Comparison of ENCODE assay signal across 13 cellular contexts in genomic region chrX:44828008-44828605, GRCh38. TPM values are rescaled to one million over a fixed set of nuclear protein-coding genes. Genes with fewer than 3 reads are reported as not detected.
DNase-seq lines count a peak whose midpoint lies in the region; ATAC-seq, FAIRE-seq and TF ChIP-seq lines count a peak whose summit lies in the region.
"Had no signal": no experiment of that assay in that cellular context is flagged by ENCODE, and none has a peak within 500 bp of the region (broad histone marks: within the 10 kb centered on the region; RNA-seq: fewer than 3 reads in every experiment).

No MANE protein-coding gene starts in this region.

- no peak for TF ChIP-seq RAD21 in A549 (conservative IDR thresholded peaks at IDR 0.05 in 1 of 2, IDR thresholded peaks at IDR 0.05 in 1 of 2)
- TF ChIP-seq RAD21 in SK-N-SH (IDR thresholded peaks at IDR 0.05; ENCODE audit: low read length), result no peak

- no peaks in the 10 kb centered on the region for H3K27me3 Mint-ChIP-seq in glutamatergic neuron (ENCODE audit: unreplicated experiment)
- H3K27me3 Mint-ChIP-seq: stimulated activated naive CD8-positive, alpha-beta T cell treated with anti-CD3 and anti-CD28 coated beads, Interleukin-15, amount 100 ng/mL, for 72 hours had no signal

- H3K9me3 ChIP-seq in A549 (no peaks in the 10 kb centered on the region), SK-N-SH (no peaks in the 10 kb centered on the region)

- POLR2A ChIA-PET in A549 (lab: Yijun Ruan, JAX), result no interaction called here
- POLR2A ChIA-PET in SK-N-SH (lab: Yijun Ruan, JAX), result no interaction called here

- H3F3A ChIP-seq in SK-N-SH (replicated peaks; ENCODE audit: insufficient read depth), result peaks cover 7% of the 10 kb centered on the region

- FAIRE-seq in A549 (lab: Jason Lieb, UNC), result peak; percentile 77

- H2AFZ ChIP-seq in SK-N-SH (ENCODE audit: low read depth), result no peak overlapping the region

- WGBS in A549 (ENCODE audit: missing lambda C conversion rate), result 24% methylated on average over 4 of the region's 4 CpGs
- WGBS in SK-N-SH (ENCODE audit: low lambda C conversion rate), result 18% methylated on average over 4 of the region's 4 CpGs

- peaks cover 23% of the 10 kb centered on the region for H3K4me1 ChIP-seq in A549
- no peaks in the 10 kb centered on the region; a peak in 1 of 4 replicates for H3K4me1 ChIP-seq in SK-N-SH (ENCODE audit: control insufficient read depth in 1 of 2, insufficient read depth in 2 of 2, low read depth in 1 of 2, low read length in 1 of 2)

- TF ChIP-seq EP300 in A549 (IDR thresholded peaks at IDR 0.05) (no peak), SK-N-SH (IDR thresholded peaks at IDR 0.05; ENCODE audit: borderline replicate concordance in 1 of 2, low read depth in 1 of 2, low read length in 1 of 2) (peak in 1 of 2 experiments; percentile 48; a peak in 1 of 4 replicates)

- peaks cover 10% of the 10 kb centered on the region; the same call in 1 of the 2 replicates for H3K27me3 ChIP-seq in SK-N-SH (ENCODE audit: insufficient read depth)

- no peaks in the 10 kb centered on the region for H4K20me1 ChIP-seq in SK-N-SH (ENCODE audit: insufficient read depth)

- H3K27ac ChIP-seq in A549, result no peak overlapping the region; a peak in 1 of 6 replicates
- H3K27ac ChIP-seq in SK-N-SH (ENCODE audit: low read depth in 2 of 2, low read length in 1 of 2), result no peak overlapping the region
- H3K27ac ChIP-seq: VCaP had no signal

- H3K9me2 ChIP-seq in SK-N-SH, result no peaks in the 10 kb centered on the region

- TF ChIP-seq POLR2A in A549 (IDR thresholded peaks at IDR 0.05; ENCODE audit: low read length), result no peak

- TF ChIP-seq CTCF in A549 (IDR thresholded peaks at IDR 0.05) (no peak), SK-N-SH (IDR thresholded peaks at IDR 0.05) (no peak), fibroblast of mammary gland (conservative IDR thresholded peaks at IDR 0.05; ENCODE audit: control insufficient read depth, insufficient read depth, low read depth, low read length) (no peak), glutamatergic neuron (IDR thresholded peaks at IDR 0.05; ENCODE audit: partially characterized antibody, unreplicated experiment) (no peak)

- no peaks in the 10 kb centered on the region for H3K9me3 Mint-ChIP-seq in glutamatergic neuron (ENCODE audit: unreplicated experiment)
- H3K9me3 Mint-ChIP-seq: activated T-cell treated with anti-CD3 and anti-CD28 coated beads, Interleukin-2, amount 50 U/mL, for 72 hours; stimulated activated naive CD8-positive, alpha-beta T cell treated with anti-CD3 and anti-CD28 coated beads, Interleukin-15, amount 100 ng/mL, for 72 hours had no signal

- ATAC-seq in A549 (peak; percentile 92 to 93; a peak in 5 of 6 replicates), Right ventricle myocardium superior (ENCODE audit: poor library complexity) (no peak)
- ATAC-seq: activated T-cell treated with anti-CD3 and anti-CD28 coated beads, Interleukin-2, amount 50 U/mL, for 72 hours; stimulated activated naive CD8-positive, alpha-beta T cell treated with anti-CD3 and anti-CD28 coated beads, Interleukin-15, amount 100 ng/mL, for 72 hours had no signal

- H3K36me3 ChIP-seq in SK-N-SH (replicated peaks in 1 of 2; ENCODE audit: control insufficient read depth in 1 of 2, insufficient read depth in 2 of 2, low read length in 1 of 2), result no peaks in the 10 kb centered on the region

- no peak overlapping the region for H3K4me3 ChIP-seq in A549
- no peak overlapping the region for H3K4me3 ChIP-seq in SK-N-SH (ENCODE audit: low read depth in 2 of 2, low read length in 1 of 2)
- no peak overlapping the region for H3K4me3 ChIP-seq in fibroblast of mammary gland (ENCODE audit: control insufficient read depth, low read depth, low read length)

- H3K4me2 ChIP-seq in A549, result peak overlapping the region; percentile 55
- no peak overlapping the region for H3K4me2 ChIP-seq in SK-N-SH

- H3K4me3 Mint-ChIP-seq in glutamatergic neuron (ENCODE audit: unreplicated experiment), result no peak overlapping the region
- H3K4me3 Mint-ChIP-seq: activated T-cell treated with anti-CD3 and anti-CD28 coated beads, Interleukin-2, amount 50 U/mL, for 72 hours; stimulated activated naive CD8-positive, alpha-beta T cell treated with anti-CD3 and anti-CD28 coated beads, Interleukin-15, amount 100 ng/mL, for 72 hours had no signal

- CTCF ChIA-PET in A549 (lab: Yijun Ruan, JAX) (no interaction called here), SK-N-SH (lab: Yijun Ruan, JAX) (no interaction called here)

- no peaks in the 10 kb centered on the region for H3K4me1 Mint-ChIP-seq in glutamatergic neuron (ENCODE audit: low read depth, unreplicated experiment)
- H3K4me1 Mint-ChIP-seq: stimulated activated naive CD8-positive, alpha-beta T cell treated with anti-CD3 and anti-CD28 coated beads, Interleukin-15, amount 100 ng/mL, for 72 hours had no signal

- DNase-seq in A549 (ENCODE audit: low read depth in 1 of 2, low spot score in 1 of 2), result peak; percentile 58 to 69
- DNase-seq in HCEC 1CT, result peak; percentile 67
- no peak for DNase-seq in SK-N-SH
- peak; percentile 95 for DNase-seq in fibroblast of mammary gland (ENCODE audit: low read depth)
- no peak for DNase-seq in HuH-7.5 (ENCODE audit: low spot score)
- no peak for DNase-seq in glutamatergic neuron
- no peak for DNase-seq in Right ventricle myocardium superior
- DNase-seq in activated CD8-positive, alpha-beta memory T cell treated with anti-CD3 and anti-CD28 coated beads for 24 hours, result no peak
- DNase-seq: activated T-cell treated with anti-CD3 and anti-CD28 coated beads, Interleukin-2, amount 50 U/mL, for 72 hours; Kasumi-1; stimulated activated naive CD8-positive, alpha-beta T cell treated with anti-CD3 and anti-CD28 coated beads, Interleukin-15, amount 100 ng/mL, for 72 hours had no signal

- intact Hi-C loops in Right ventricle myocardium superior (cut with DNase I), result no loop called here

- no peak overlapping the region for H3K27ac Mint-ChIP-seq in glutamatergic neuron (ENCODE audit: unreplicated experiment)
- H3K27ac Mint-ChIP-seq: activated T-cell treated with anti-CD3 and anti-CD28 coated beads, Interleukin-2, amount 50 U/mL, for 72 hours had no signal

- H3K36me3 Mint-ChIP-seq in glutamatergic neuron (ENCODE audit: unreplicated experiment), result no peaks in the 10 kb centered on the region

- H3K9ac ChIP-seq in SK-N-SH, result no peak overlapping the region

- no peaks in the 10 kb centered on the region for H3K79me2 ChIP-seq in SK-N-SH (ENCODE audit: insufficient read depth)

TF ChIP-seq in A549, 52 proteins besides CTCF, POLR2A, EP300 and RAD21 (continues in another document):
- peak; percentile 62 for TF ChIP-seq MAX (IDR thresholded peaks at IDR 0.05)
- TF ChIP-seq E2F6 (IDR thresholded peaks at IDR 0.05; ENCODE audit: borderline replicate concordance, low read depth), result no peak
- TF ChIP-seq FOSL2 (IDR thresholded peaks at IDR 0.05), result peak; percentile 77
- peak; percentile 92 for TF ChIP-seq FOSL2 (CRISPR knock-in tag; IDR thresholded peaks at IDR 0.05)
- TF ChIP-seq JUNB (IDR thresholded peaks at IDR 0.05), result peak; percentile 66
- TF ChIP-seq HOXB5 (CRISPR knock-in tag; IDR thresholded peaks at IDR 0.05), result peak; percentile 90

TF ChIP-seq in SK-N-SH, 30 proteins besides CTCF, POLR2A, EP300 and RAD21 (continues in another document):
- TF ChIP-seq REST (IDR thresholded peaks at IDR 0.05; ENCODE audit: low read depth, low read length), result no peak
- peak; percentile 22; the same call in 1 of the 2 replicates for TF ChIP-seq POLR2AphosphoS5 (IDR thresholded peaks at IDR 0.05; ENCODE audit: low read depth, low read length)
- no peak for TF ChIP-seq RFX5 (IDR thresholded peaks at IDR 0.05; ENCODE audit: low read length)

RNA-seq across cellular contexts. Expression of gene DUSP21, which starts 15.7 kb away (rescaled TPM):
- polyA plus RNA-seq in A549 (2011; rRNA removed) (not detected in 2 replicates), A549 (2017; fragmentation: RNase III; extraction: RNeasy Plus Mini Kit Qiagen cat#74134 plus additional on column Dnase treatment) (not detected in 3 replicates), SK-N-SH (2012; rRNA removed) (not detected in 2 replicates)
- not detected in 2 replicates for polyA plus RNA-seq in A549 (2012; cell fraction: cytosol; rRNA removed)
- polyA plus RNA-seq in A549 (2012; cell fraction: nucleus; rRNA removed), result not detected in 2 replicates
- not detected in 2 replicates for polyA minus RNA-seq in A549 (2011; rRNA and poly(A)+ RNA removed)
- polyA plus RNA-seq in SK-N-SH (2012; cell fraction: cytosol; rRNA removed), result not detected in 2 replicates
- polyA plus RNA-seq in SK-N-SH (2012; cell fraction: nucleus; rRNA removed), result not detected in 2 replicates
- total RNA-seq in glutamatergic neuron (ENCODE audit: unreplicated experiment) (not detected), Right ventricle myocardium superior (not detected)
- total RNA-seq: activated T-cell treated with anti-CD3 and anti-CD28 coated beads, Interleukin-2, amount 50 U/mL, for 72 hours; cerebellum had no signal

RNA-seq across cellular contexts. Expression of gene KDM6A, which starts 44.9 kb away (rescaled TPM):
- polyA plus RNA-seq in A549 (2011; rRNA removed) (18.4 and 24.1 TPM in 2 replicates), A549 (2017; fragmentation: RNase III; extraction: RNeasy Plus Mini Kit Qiagen cat#74134 plus additional on column Dnase treatment) (8.5 to 9.3 TPM (median 9.0 TPM) in 3 replicates), SK-N-SH (2012; rRNA removed) (7.4 and 9.3 TPM in 2 replicates)
- polyA plus RNA-seq in A549 (2012; cell fraction: cytosol; rRNA removed), result 5.6 and 8.8 TPM in 2 replicates
- polyA plus RNA-seq in A549 (2012; cell fraction: nucleus; rRNA removed), result 9.4 and 10.3 TPM in 2 replicates
- polyA minus RNA-seq in A549 (2011; rRNA and poly(A)+ RNA removed), result 41.9 and 46.2 TPM in 2 replicates
- polyA plus RNA-seq in SK-N-SH (2012; cell fraction: cytosol; rRNA removed), result 6.4 and 6.6 TPM in 2 replicates
- polyA plus RNA-seq in SK-N-SH (2012; cell fraction: nucleus; rRNA removed), result 9.6 and 37.4 TPM in 2 replicates
- total RNA-seq in glutamatergic neuron (ENCODE audit: unreplicated experiment) (26.5 TPM), Right ventricle myocardium superior (12.8 TPM)

Comparison
In these comparisons a context has a peak if more than half of its experiments do, and no peak if none do; other contexts are left out.
1. DNase-seq: peak in A549 (2 of 2), HCEC 1CT (single experiment) and fibroblast of mammary gland (single experiment); none in SK-N-SH (single experiment), HuH-7.5 (single experiment), glutamatergic neuron (single experiment), Right ventricle myocardium superior (single experiment) and activated CD8-positive, alpha-beta memory T cell treated with anti-CD3 and anti-CD28 coated beads for 24 hours (single experiment).
2. Of the 12 proteins assayed by ChIP-seq in both A549 and SK-N-SH: peak only in A549: none; only in SK-N-SH: PBX3; in both: FOSL2 and MAX; in neither: 8; mixed calls (peak in some experiments, not most) for 1.